39 cellular contexts compared by ENCODE assay signal in genomic region chr7:99165816-99166215, GRCh38. TPM values are rescaled to one million over a fixed set of nuclear protein-coding genes. Genes with fewer than 3 reads are reported as not detected.
"Had no signal": no experiment of that assay in that cellular context is flagged by ENCODE, and none has a peak within 500 bp of the region (broad histone marks: within the 10 kb centered on the region; RNA-seq: fewer than 3 reads in every experiment).

No MANE protein-coding gene starts in this region.

- H3K36me3 ChIP-seq: MG63 had no signal

- DNase-seq: Kasumi-1, MG63, MM.1S, MV-4-11, NCI-H1048, NCI-H1092, NCI-H1092 treated with DMSO at 0.1 percent for 48 hours, NCI-H1105, NCI-H1105 treated with DMSO at 0.1 percent for 48 hours, NCI-H1417, NCI-H1417 treated with DMSO at 0.1 percent for 48 hours, NCI-H1436, NCI-H1436 treated with DMSO at 0.1 percent for 48 hours, NCI-H146, NCI-H1694, NCI-H1694 treated with DMSO at 0.1 percent for 48 hours, NCI-H187, NCI-H187 treated with DMSO at 0.1 percent for 48 hours, NCI-H1930, NCI-H2029, NCI-H2029 treated with DMSO at 0.1 percent for 48 hours, NCI-H2081, NCI-H2081 treated with DMSO at 0.1 percent for 48 hours, NCI-H2107, NCI-H2171, NCI-H2171 treated with DMSO at 0.1 percent for 48 hours, NCI-H2227 treated with DMSO at 0.1 percent for 48 hours, NCI-H226, NCI-H345, NCI-H446, NCI-H446 treated with DMSO at 0.1 percent for 48 hours, NCI-H510A, NCI-H510A treated with DMSO at 0.1 percent for 48 hours, NCI-H524, NCI-H524 treated with DMSO at 0.1 percent for 48 hours, NCI-H526 had no signal

- H3K9me3 ChIP-seq: MG63 had no signal

- H3K4me3 ChIP-seq: MG63 had no signal

- H3K27me3 ChIP-seq: MG63 had no signal

RNA-seq across cellular contexts. Expression of gene KPNA7, which starts 42.1 kb away (rescaled TPM):
- total RNA-seq: LHCN-M2, M059J, MCF 10A had no signal
